In genomic region chr1:63367218-63368103, GRCh38 we compare ENCODE assay signal across 8 cellular contexts. TPM values are rescaled to one million over a fixed set of nuclear protein-coding genes. Genes with fewer than 3 reads are reported as not detected.
DNase-seq lines count a peak whose midpoint lies in the region; TF ChIP-seq lines count a peak whose summit lies in the region.

ALG6 (plus strand) TSS chr1:63367627; CDS start chr1:63370978, 3,351 bp downstream.

- peaks cover 7% of the 10 kb centered on the region; the same call in 1 of the 2 replicates for H3K4me1 ChIP-seq in HAP-1

- peaks cover 20% of the 10 kb centered on the region for H3K4me1 Mint-ChIP-seq in nephron progenitor cell
- H3K4me1 Mint-ChIP-seq in stimulated activated naive CD8-positive, alpha-beta T cell treated with anti-CD3 and anti-CD28 coated beads, Interleukin-15, Interleukin-2, amounts not matched to agents 100 ng/mL and 50 ng/mL, for 24 hours (ENCODE audit: low read depth) = peaks cover 23% of the 10 kb centered on the region

- TF ChIP-seq CTCF in nephron progenitor cell (IDR thresholded peaks at IDR 0.05) = no peak

- DNase-seq in G401 (ENCODE audit: low spot score) (peak; percentile 91), HAP-1 (ENCODE audit: low spot score in 2 of 2) (peak; percentile 81 to 97), M059J (ENCODE audit: low read depth) (peak; percentile 91), fibroblast of the conjunctiva (ENCODE audit: low read depth) (peak; percentile 86), nephron progenitor cell (peak; percentile 98)
- DNase-seq in activated effector memory CD4-positive, alpha-beta T cell treated with anti-CD3 and anti-CD28 coated beads, Interleukin-2, amount 50 U/mL, for 16 hours = peak; percentile 97

- no peaks in the 10 kb centered on the region for H3K9me3 ChIP-seq in HAP-1

- peaks cover 4% of the 10 kb centered on the region; the same call in 1 of the 2 replicates for H3K36me3 ChIP-seq in HAP-1 (replicated peaks)

- H3K4me3 ChIP-seq in HAP-1 = peak within 1 kb of the TSS; percentile 81

- no peaks in the 10 kb centered on the region for H3K27me3 ChIP-seq in HAP-1 (ENCODE audit: low read depth)

- H3K36me3 Mint-ChIP-seq in nephron progenitor cell (ENCODE audit: low read depth) = peaks cover 15% of the 10 kb centered on the region
- H3K36me3 Mint-ChIP-seq in stimulated activated naive CD8-positive, alpha-beta T cell treated with anti-CD3 and anti-CD28 coated beads, Interleukin-15, Interleukin-2, amounts not matched to agents 100 ng/mL and 50 ng/mL, for 24 hours (ENCODE audit: low read depth) = peaks cover 16% of the 10 kb centered on the region

- peak within 1 kb of the TSS; percentile 74 for H3K27ac Mint-ChIP-seq in nephron progenitor cell
- H3K27ac Mint-ChIP-seq in stimulated activated naive CD8-positive, alpha-beta T cell treated with anti-CD3 and anti-CD28 coated beads, Interleukin-15, Interleukin-2, amounts not matched to agents 100 ng/mL and 50 ng/mL, for 24 hours = peak within 1 kb of the TSS; percentile 93

- peaks cover 4% of the 10 kb centered on the region for H3K27me3 Mint-ChIP-seq in nephron progenitor cell (ENCODE audit: low read depth, poor library complexity)
- peaks cover 2% of the 10 kb centered on the region for H3K27me3 Mint-ChIP-seq in stimulated activated naive CD8-positive, alpha-beta T cell treated with anti-CD3 and anti-CD28 coated beads, Interleukin-15, Interleukin-2, amounts not matched to agents 100 ng/mL and 50 ng/mL, for 24 hours

- in situ Hi-C loops in G401 (cut with HindIII; ENCODE audit: low sequenced_read_pairs) (no loop called here), HAP-1 (cut with MboI; ENCODE audit: low sequenced_read_pairs) (no loop called here)

- peak; percentile 94 for TF ChIP-seq POLR2A in Raji (IDR thresholded peaks at IDR 0.05; ENCODE audit: insufficient read depth, low read depth, low read length)

- H3K4me3 Mint-ChIP-seq in nephron progenitor cell = peak within 1 kb of the TSS; percentile 98
- peak within 1 kb of the TSS; percentile 96 for H3K4me3 Mint-ChIP-seq in stimulated activated naive CD8-positive, alpha-beta T cell treated with anti-CD3 and anti-CD28 coated beads, Interleukin-15, Interleukin-2, amounts not matched to agents 100 ng/mL and 50 ng/mL, for 24 hours

- H3K9me3 Mint-ChIP-seq in nephron progenitor cell = no peaks in the 10 kb centered on the region
- H3K9me3 Mint-ChIP-seq in stimulated activated naive CD8-positive, alpha-beta T cell treated with anti-CD3 and anti-CD28 coated beads, Interleukin-15, Interleukin-2, amounts not matched to agents 100 ng/mL and 50 ng/mL, for 24 hours = no peaks in the 10 kb centered on the region

RNA-seq across cellular contexts. Expression of gene ALG6, which starts in this region (rescaled TPM):
- total RNA-seq in G401 (2014; rRNA removed; shearing (Covaris generic)) = 12.5 and 19.1 TPM in 2 replicates
- total RNA-seq in M059J (2014; rRNA removed; shearing (Covaris generic)) = 23.6 and 25.3 TPM in 2 replicates

Comparison
In these comparisons a context has a peak if more than half of its experiments do, and no peak if none do; other contexts are left out.
1. Peak in every context shown above with its lines: DNase-seq and H3K4me3 ChIP-seq.